In the genomic region with DNA sequence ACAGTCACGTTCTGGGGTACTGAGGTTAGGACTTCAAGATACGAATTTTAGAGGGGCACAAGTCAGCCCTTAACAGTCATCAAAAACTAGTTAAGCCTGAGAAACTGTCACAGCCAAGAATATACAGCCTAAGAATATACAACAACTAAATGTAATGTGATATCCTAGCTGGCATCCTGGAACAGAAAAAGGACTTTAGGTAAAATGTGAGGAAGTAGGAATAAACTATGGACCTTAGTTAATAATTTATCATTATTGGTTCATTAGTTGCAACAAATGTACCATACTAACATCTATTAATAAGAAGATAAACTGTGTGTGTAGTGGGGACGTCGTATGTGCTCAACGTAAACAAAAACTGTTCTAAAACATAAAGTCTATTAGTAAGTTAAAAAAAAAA, we compare ENCODE assay signal across 8 cellular contexts. TPM values are rescaled to one million over a fixed set of nuclear protein-coding genes. Genes with fewer than 3 reads are reported as not detected.
DNase-seq lines count a peak whose midpoint lies in the region; ATAC-seq and TF ChIP-seq lines count a peak whose summit lies in the region.

No MANE protein-coding gene starts in this region.

- no peak overlapping the region for H4K8ac ChIP-seq in IMR-90 (ENCODE audit: low read depth in 2 of 2, low read length in 2 of 2)

- no peaks in the 10 kb centered on the region for H3K36me3 Mint-ChIP-seq in chondrocyte (ENCODE audit: low read depth)
- peaks cover 4 to 16% (median 10%) of the 10 kb centered on the region in 5 donors for H3K36me3 Mint-ChIP-seq in naive thymus-derived CD4-positive, alpha-beta T cell

- H3K4me1 ChIP-seq in A673 (ENCODE audit: insufficient read depth, low read length, poor library complexity, severe bottlenecking) (peaks cover 50% of the 10 kb centered on the region), IMR-90 (ENCODE audit: control insufficient read depth, insufficient read depth, low read length) (peaks cover 2% of the 10 kb centered on the region)
- peaks cover 37 to 51% of the 10 kb centered on the region in 2 donors for H3K4me1 ChIP-seq in naive thymus-derived CD4-positive, alpha-beta T cell (ENCODE audit: control insufficient read depth in 2 of 2, insufficient read depth in 2 of 2, low read length in 2 of 2)

- no peaks in the 10 kb centered on the region for H3K27me3 ChIP-seq in A673 (replicated peaks; ENCODE audit: insufficient read depth, low read depth, low read length, poor library complexity)
- H3K27me3 ChIP-seq in IMR-90 (ENCODE audit: control insufficient read depth, insufficient read depth, low read length): no peaks in the 10 kb centered on the region
- no peaks in the 10 kb centered on the region for H3K27me3 ChIP-seq in naive thymus-derived CD4-positive, alpha-beta T cell (ENCODE audit: control insufficient read depth in 2 of 2, insufficient read depth in 2 of 2, low read length in 2 of 2)

- no peak overlapping the region for H3K23ac ChIP-seq in IMR-90 (ENCODE audit: low read depth, low read length)

- peaks cover 5 to 37% of the 10 kb centered on the region in 2 experiments for H3K79me1 ChIP-seq in IMR-90 (ENCODE audit: low read depth in 1 of 2, low read length in 2 of 2)

- no peak for TF ChIP-seq POLR2A in IMR-90 (IDR thresholded peaks at IDR 0.05; ENCODE audit: low read depth, low read length)

- POLR2A ChIA-PET in A673 (lab: Charles Lee; ENCODE audit: low non-redundant PET): no interaction called here
- POLR2A ChIA-PET in IMR-90 (lab: Charles Lee; ENCODE audit: unreplicated experiment): interaction anchor here (0.5 to 0.6 kb wide), 2 partner anchors 10 to 62 kb away, joined by 4 to 5 read pairs; no protein-coding TSS in a partner anchor
- POLR2A ChIA-PET in naive thymus-derived CD4-positive, alpha-beta T cell (lab: Charles Lee): interaction anchor here (1.0 to 3.3 kb wide), 5 partner anchors 14 to 145 kb away, joined by 3 to 34 read pairs (median 4); partner anchors contain the start of genes CCNC and COQ3

- no peak overlapping the region for H4K5ac ChIP-seq in IMR-90 (ENCODE audit: low read depth, low read length)

- DNase-seq in A673 (ENCODE audit: low spot score): no peak
- no peak for DNase-seq in IMR-90
- DNase-seq in chondrocyte (ENCODE audit: low spot score): no peak
- DNase-seq in naive thymus-derived CD4-positive, alpha-beta T cell: no peak
- DNase-seq in UCSD-AML1 (lab: John Stamatoyannopoulos, UW; ENCODE audit: unreplicated experiment): no peak
- no peak for DNase-seq in GM20000 (ENCODE audit: low spot score)
- no peak for DNase-seq in HuH-7 (ENCODE audit: low spot score)

- no peaks in the 10 kb centered on the region for H3K9me3 ChIP-seq in A673 (ENCODE audit: low read depth, low read length, poor library complexity, severe bottlenecking)
- no peaks in the 10 kb centered on the region for H3K9me3 ChIP-seq in IMR-90 (ENCODE audit: control insufficient read depth, insufficient read depth, low read length)
- H3K9me3 ChIP-seq in naive thymus-derived CD4-positive, alpha-beta T cell (ENCODE audit: control insufficient read depth in 2 of 3, low read length in 3 of 3): no peaks in the 10 kb centered on the region

- peak overlapping the region; percentile 55 for H3K4me2 ChIP-seq in IMR-90 (ENCODE audit: low read depth, low read length)

- H3K27me3 Mint-ChIP-seq in chondrocyte (ENCODE audit: low read depth): no peaks in the 10 kb centered on the region
- H3K27me3 Mint-ChIP-seq in naive thymus-derived CD4-positive, alpha-beta T cell: peaks cover 0 to 2% (median 0%) of the 10 kb centered on the region in 5 donors

- H3K4me1 Mint-ChIP-seq in chondrocyte (ENCODE audit: low read depth): peaks cover 55% of the 10 kb centered on the region
- H3K4me1 Mint-ChIP-seq in naive thymus-derived CD4-positive, alpha-beta T cell: peaks cover 49 to 89% (median 69%) of the 10 kb centered on the region in 7 donors

- H2BK15ac ChIP-seq in IMR-90 (ENCODE audit: low read depth, low read length): no peak overlapping the region

- no peak overlapping the region for H2AK5ac ChIP-seq in IMR-90 (ENCODE audit: low read depth, low read length)

- CTCF ChIA-PET in A673 (lab: Charles Lee): no interaction called here
- CTCF ChIA-PET in IMR-90 (lab: Yijun Ruan, JAX): interaction anchor here (0.6 to 1.3 kb wide), 2 partner anchors 93 to 678 kb away, joined by 3 to 4 read pairs; no protein-coding TSS in a partner anchor
- CTCF ChIA-PET in naive thymus-derived CD4-positive, alpha-beta T cell (lab: Charles Lee): no interaction called here

- H3K4ac ChIP-seq in IMR-90 (ENCODE audit: low read depth, low read length): no peak overlapping the region

- no peak overlapping the region for H2AK9ac ChIP-seq in IMR-90 (replicated peaks; ENCODE audit: low read depth, low read length, poor library complexity)

- H3K56ac ChIP-seq in IMR-90 (ENCODE audit: extremely low read depth, insufficient read depth, low read length): no peak overlapping the region

- no peaks in the 10 kb centered on the region for H3K9me3 Mint-ChIP-seq in chondrocyte (ENCODE audit: low read depth)
- peaks cover 0 to 7% (median 0%) of the 10 kb centered on the region in 11 donors for H3K9me3 Mint-ChIP-seq in naive thymus-derived CD4-positive, alpha-beta T cell

- peak overlapping the region; percentile 84 for H3K4me3 Mint-ChIP-seq in chondrocyte (ENCODE audit: unreplicated experiment)
- peak overlapping the region; percentile 91 to 100 (median 96) for H3K4me3 Mint-ChIP-seq in naive thymus-derived CD4-positive, alpha-beta T cell

- no peak overlapping the region for H4K91ac ChIP-seq in IMR-90 (ENCODE audit: insufficient read depth, low read depth, low read length)

- ATAC-seq in IMR-90 (ENCODE audit: low read depth): no peak
- ATAC-seq in naive thymus-derived CD4-positive, alpha-beta T cell: no peak
- ATAC-seq in GM21423 (IDR thresholded peaks at IDR 0.05; ENCODE audit: unreplicated experiment): no peak

- peak overlapping the region; percentile 98 for H3K27ac ChIP-seq in A673 (ENCODE audit: low read depth, low read length, poor library complexity, severe bottlenecking)
- no peak overlapping the region for H3K27ac ChIP-seq in IMR-90 (ENCODE audit: insufficient read depth, low read length)
- peak overlapping the region; percentile 93 for H3K27ac ChIP-seq in naive thymus-derived CD4-positive, alpha-beta T cell (ENCODE audit: low read depth, low read length)

- H3K36me3 ChIP-seq in A673 (ENCODE audit: insufficient read depth, low read length, poor library complexity, severe bottlenecking) (no peaks in the 10 kb centered on the region), IMR-90 (ENCODE audit: control insufficient read depth, insufficient read depth, low read length) (no peaks in the 10 kb centered on the region)
- peaks cover 0 to 4% (median 0%) of the 10 kb centered on the region in 3 experiments for H3K36me3 ChIP-seq in naive thymus-derived CD4-positive, alpha-beta T cell (ENCODE audit: control insufficient read depth in 2 of 3, insufficient read depth in 3 of 3, low read length in 3 of 3)

- H3K4me3 ChIP-seq in A673 (ENCODE audit: low read depth, low read length, poor library complexity, severe bottlenecking): peak overlapping the region; percentile 82
- peak overlapping the region; percentile 52 for H3K4me3 ChIP-seq in IMR-90 (ENCODE audit: insufficient read depth, low read depth, low read length)
- H3K4me3 ChIP-seq in naive thymus-derived CD4-positive, alpha-beta T cell (ENCODE audit: low read length): peak overlapping the region; percentile 95

- H2BK20ac ChIP-seq in IMR-90 (ENCODE audit: low read depth, low read length): no peak overlapping the region

- 0 out of 2 replicates have a peak, but pooled peaks cover 2% of the 10 kb centered on the region for H3K9me1 ChIP-seq in IMR-90 (ENCODE audit: insufficient read depth, low read length)

- H2AFZ ChIP-seq in IMR-90 (replicated peaks; ENCODE audit: low read length, poor library complexity): no peak overlapping the region

- no peak overlapping the region for H2BK5ac ChIP-seq in IMR-90 (ENCODE audit: low read depth, low read length, poor library complexity, severe bottlenecking)

- peak overlapping the region; percentile 9 for H3K27ac Mint-ChIP-seq in chondrocyte (ENCODE audit: unreplicated experiment)
- peak overlapping the region; percentile 65 to 100 (median 98) for H3K27ac Mint-ChIP-seq in naive thymus-derived CD4-positive, alpha-beta T cell

- dilution Hi-C loops in IMR-90 (cut with HindIII; ENCODE audit: low sequenced_read_pairs, unreplicated experiment): no loop called here

- TF ChIP-seq RAD21 in IMR-90 (IDR thresholded peaks at IDR 0.05; ENCODE audit: low read length): no peak

- no peak overlapping the region for H2BK120ac ChIP-seq in IMR-90 (ENCODE audit: low read depth, low read length)

- peaks cover 52% of the 10 kb centered on the region for H4K20me1 ChIP-seq in IMR-90 (ENCODE audit: insufficient read depth, low read length)

- TSS peak; percentile 48 for BruUV-seq in A673 (replicated peaks; lab: Mats Ljungman, UMichigan)
- TSS peak; percentile 44 for BruUV-seq in IMR-90 (replicated peaks; lab: Mats Ljungman, UMichigan)

- in situ Hi-C loops in IMR-90 (cut with MboI; ENCODE audit: low sequenced_read_pairs): no loop called here

- H3K14ac ChIP-seq in IMR-90 (replicated peaks; ENCODE audit: low read depth, low read length): no peak overlapping the region

- H3K18ac ChIP-seq in IMR-90 (ENCODE audit: low read depth, low read length): no peak overlapping the region

- TF ChIP-seq CTCF in A673 (conservative IDR thresholded peaks at IDR 0.05; ENCODE audit: low read depth, low read length) (no peak), IMR-90 (conservative IDR thresholded peaks at IDR 0.05; ENCODE audit: low read depth, low read length) (no peak), chondrocyte (IDR thresholded peaks at IDR 0.05) (no peak), GM20000 (IDR thresholded peaks at IDR 0.05; ENCODE audit: extremely low read depth, missing control alignments) (no peak)

- no peak overlapping the region for H3K9ac ChIP-seq in IMR-90 (ENCODE audit: low read depth, low read length)

- WGBS in IMR-90 (ENCODE audit: extremely low coverage in 2 of 2, insufficient read length in 1 of 2), 2 experiments: no CpG with 5 or more reads among the region's 5 CpGs

- intact Hi-C loops in A673 (cut with micrococcal nuclease; ENCODE audit: unreplicated experiment) (loop anchor here (10.0 kb wide), 1 partner anchor 89 kb away; no protein-coding TSS in a partner anchor), IMR-90 (cut with micrococcal nuclease) (loop anchor here (1.0 kb wide), 1 partner anchor 9 kb away; no protein-coding TSS in a partner anchor)
- intact Hi-C loops in naive thymus-derived CD4-positive, alpha-beta T cell (cut with micrococcal nuclease): loop anchor here (2.0 to 10.0 kb wide), 3 partner anchors 89 to 1461 kb away; partner anchors contain the start of gene ASCC3 (in 2 of the 2)

RNA-seq across cellular contexts. Expression of gene PNISR, which starts 1.1 kb away (rescaled TPM):
- total RNA-seq in A673 (2021) (147 TPM in 2 replicates), IMR-90 (2012; rRNA removed) (46.2 and 65.0 TPM in 2 replicates), chondrocyte (49.3 to 69.5 TPM (median 53.5 TPM) in 3 replicates)
- polyA plus RNA-seq in IMR-90 (2012; rRNA removed): 31.3 and 44.5 TPM in 2 replicates
- 3.9 and 4.1 TPM in 2 replicates for polyA plus RNA-seq in IMR-90 (2012; cell fraction: cytosol; rRNA removed)
- 27.9 and 221 TPM in 2 replicates for polyA plus RNA-seq in IMR-90 (2012; cell fraction: nucleus; rRNA removed; ENCODE audit: low replicate concordance)
- total RNA-seq in naive thymus-derived CD4-positive, alpha-beta T cell: 100 to 1,000 TPM; 146 to 423 (median 302) TPM
- polyA plus RNA-seq in naive thymus-derived CD4-positive, alpha-beta T cell: 100 to 1,000 TPM in 1 of 2 donors, 10 to 100 TPM in 1; 75.2 to 102 TPM

RNA-seq across cellular contexts. Expression of gene COQ3, which starts 30.0 kb away (rescaled TPM):
- total RNA-seq in A673 (2021) (15.9 and 21.7 TPM in 2 replicates), IMR-90 (2012; rRNA removed) (8.2 and 9.2 TPM in 2 replicates), chondrocyte (3.7 to 6.5 TPM (median 4.4 TPM) in 3 replicates)
- polyA plus RNA-seq in IMR-90 (2012; rRNA removed): 7.1 and 8.9 TPM in 2 replicates
- polyA plus RNA-seq in IMR-90 (2012; cell fraction: cytosol; rRNA removed): 1.3 and 1.9 TPM in 2 replicates
- polyA plus RNA-seq in IMR-90 (2012; cell fraction: nucleus; rRNA removed; ENCODE audit: low replicate concordance): 0.85 and 5.2 TPM in 2 replicates
- total RNA-seq in naive thymus-derived CD4-positive, alpha-beta T cell: 1 to 10 TPM; 1.8 to 7.3 (median 4.2) TPM
- 10 to 100 TPM; 10.6 to 11.4 TPM for polyA plus RNA-seq in naive thymus-derived CD4-positive, alpha-beta T cell
